In genomic region chr6:166626177-166627038, GRCh38 we compare ENCODE assay signal across 9 cellular contexts. TPM values are rescaled to one million over a fixed set of nuclear protein-coding genes. Genes with fewer than 3 reads are reported as not detected.
DNase-seq lines count a peak whose midpoint lies in the region; ATAC-seq and TF ChIP-seq lines count a peak whose summit lies in the region.
"Had no signal": no experiment of that assay in that cellular context is flagged by ENCODE, and none has a peak within 500 bp of the region (broad histone marks: within the 10 kb centered on the region; RNA-seq: fewer than 3 reads in every experiment).

No MANE protein-coding gene starts in this region.

- no peaks in the 10 kb centered on the region for H3K27me3 Mint-ChIP-seq in MCF 10A (ENCODE audit: insufficient read depth, unreplicated experiment)

- peak overlapping the region; percentile 66 for H3K27ac Mint-ChIP-seq in MCF 10A (ENCODE audit: low read depth, unreplicated experiment)

- CTCF ChIA-PET in MCF 10A (lab: Yijun Ruan, JAX), result interaction anchor here (0.6 to 1.3 kb wide), 5 partner anchors 34 to 354 kb away, joined by 3 to 4 read pairs (median 4); no protein-coding TSS in a partner anchor

- H3K4me3 Mint-ChIP-seq in MCF 10A (ENCODE audit: unreplicated experiment), result peak overlapping the region; percentile 88

- no peaks in the 10 kb centered on the region for H3K9me3 Mint-ChIP-seq in MCF 10A (ENCODE audit: unreplicated experiment)
- H3K9me3 Mint-ChIP-seq: activated naive CD4-positive, alpha-beta T cell treated with anti-CD3 and anti-CD28 coated beads, Interleukin-2, amount 50 U/mL, for 72 hours had no signal

- DNase-seq in SK-N-DZ (ENCODE audit: low spot score) (peak; percentile 35), MCF 10A (ENCODE audit: unreplicated experiment) (peak; percentile 57), iris pigment epithelial cell (ENCODE audit: low read depth) (peak; percentile 59), mucosa of gallbladder (ENCODE audit: low spot score) (no peak)
- peak; percentile 35 for DNase-seq in stimulated activated CD4-positive, alpha-beta T cell treated with anti-CD3 and anti-CD28 coated beads, Interleukin-15, amount 100 ng/mL, for 24 hours

- intact Hi-C loops in MCF 10A (cut with micrococcal nuclease), result loop anchor here (1.0 to 2.0 kb wide), 2 partner anchors 60 to 111 kb away; no protein-coding TSS in a partner anchor

- POLR2A ChIA-PET in MCF 10A (lab: Yijun Ruan, JAX), result interaction anchor here (0.6 to 8.7 kb wide), 25 partner anchors 8 to 1220 kb away, joined by 3 to 89 read pairs (median 4); partner anchors contain the start of gene RNASET2

- H3K36me3 Mint-ChIP-seq in MCF 10A (ENCODE audit: insufficient read depth, unreplicated experiment), result peaks cover 4% of the 10 kb centered on the region
- H3K36me3 Mint-ChIP-seq: activated naive CD4-positive, alpha-beta T cell treated with anti-CD3 and anti-CD28 coated beads, Interleukin-2, amount 50 U/mL, for 72 hours had no signal

- BruUV-seq in MCF 10A (replicated peaks; lab: Mats Ljungman, UMichigan), result no TSS peak

- H3K4me1 Mint-ChIP-seq in MCF 10A (ENCODE audit: insufficient read depth, unreplicated experiment), result peaks cover 31% of the 10 kb centered on the region

- ATAC-seq in GM18861 (IDR thresholded peaks at IDR 0.05; ENCODE audit: unreplicated experiment), result peak; percentile 4
- peak; percentile 1 for ATAC-seq in HG03342 (IDR thresholded peaks at IDR 0.05; ENCODE audit: unreplicated experiment)
- ATAC-seq in GM18519 (IDR thresholded peaks at IDR 0.05; ENCODE audit: low FRiP score, unreplicated experiment), result no peak

- no peak for TF ChIP-seq CTCF in MCF 10A (IDR thresholded peaks at IDR 0.05; ENCODE audit: unreplicated experiment)

RNA-seq across cellular contexts. Expression of gene RPS6KA2, which starts 0.6 kb away (rescaled TPM):
- polyA plus RNA-seq in SK-N-DZ (2014; cell fraction: cytosol; rRNA removed), result 10.1 and 12.3 TPM in 2 replicates
- polyA plus RNA-seq in SK-N-DZ (2014; cell fraction: nucleus; rRNA removed), result 6.8 and 9.0 TPM in 2 replicates
- total RNA-seq in MCF 10A (2022) (126 and 157 TPM in 2 replicates), mucosa of gallbladder (36.1 TPM)

RNA-seq across cellular contexts. Expression of gene RAMACL, which starts 39.9 kb away (rescaled TPM):
- 0.19 and 0.39 TPM in 2 replicates for polyA plus RNA-seq in SK-N-DZ (2014; cell fraction: cytosol; rRNA removed)
- 0.38 and 1.1 TPM in 2 replicates for polyA plus RNA-seq in SK-N-DZ (2014; cell fraction: nucleus; rRNA removed)
- 5.3 and 5.8 TPM in 2 replicates for total RNA-seq in MCF 10A (2022)
- total RNA-seq in mucosa of gallbladder, result 1.1 TPM
